In the genomic region with DNA sequence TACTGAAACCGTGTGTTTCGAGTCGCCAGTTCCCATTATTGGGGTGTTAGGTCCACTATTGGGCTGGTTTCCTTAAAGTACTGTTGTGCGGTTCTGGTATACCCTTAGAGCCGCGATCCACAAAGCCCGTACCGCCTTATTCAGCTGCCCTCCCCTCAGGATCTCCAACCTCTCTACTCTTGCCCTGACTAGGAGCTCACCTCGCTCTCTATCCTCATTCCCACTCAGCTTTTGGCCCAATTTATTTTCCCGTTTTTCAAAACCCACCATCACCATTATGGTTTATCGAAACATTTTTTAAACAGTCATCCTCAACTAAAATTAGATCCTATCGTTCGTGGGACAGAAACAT, we compare ENCODE assay signal across 9 cellular contexts. TPM values are rescaled to one million over a fixed set of nuclear protein-coding genes. Genes with fewer than 3 reads are reported as not detected.
DNase-seq lines count a peak whose midpoint lies in the region; ATAC-seq, FAIRE-seq and TF ChIP-seq lines count a peak whose summit lies in the region.
"Had no signal": no experiment of that assay in that cellular context is flagged by ENCODE, and none has a peak within 500 bp of the region (broad histone marks: within the 10 kb centered on the region; RNA-seq: fewer than 3 reads in every experiment).

No MANE protein-coding gene starts in this region.

- H3K27me3 Mint-ChIP-seq in activated naive CD4-positive, alpha-beta T cell treated with anti-CD3 and anti-CD28 coated beads, Interleukin-2, amount 10 ng/mL, durations not matched to agents 7 days and 5 days: no peaks in the 10 kb centered on the region

- TF ChIP-seq CTCF in K562 (IDR thresholded peaks at IDR 0.05 in 2 of 3, conservative IDR thresholded peaks at IDR 0.05 in 1 of 3; ENCODE audit: insufficient read depth in 2 of 3, low read depth in 1 of 3, low read length in 3 of 3) (no peak; a peak in 1 of 6 replicates), thyroid gland (IDR thresholded peaks at IDR 0.05) (no peak)

- POLR2A ChIA-PET in K562 (lab: Yijun Ruan, JAX): interaction anchor here (0.5 to 2.4 kb wide), 7 partner anchors 10 to 73 kb away, joined by 3 to 12 read pairs (median 3); no protein-coding TSS in a partner anchor

- H3K27me3 ChIP-seq in K562 (ENCODE audit: control insufficient read depth in 2 of 2, insufficient read depth in 2 of 2, low read length in 2 of 2): no peaks in the 10 kb centered on the region
- H3K27me3 ChIP-seq in thyroid gland: no peaks in the 10 kb centered on the region

- peak overlapping the region; percentile 82 for H2AFZ ChIP-seq in K562 (ENCODE audit: low read depth, low read length)

- in situ Hi-C loops in K562 (cut with MboI): loop anchor here (25.0 kb wide), 1 partner anchor 1278 kb away; no protein-coding TSS in a partner anchor

- WGBS in K562 (ENCODE audit: insufficient coverage, low coverage, missing lambda C conversion rate): 1% methylated on average over 12 of the region's 13 CpGs
- 1% methylated on average over 12 to 13 of the region's 13 CpGs for WGBS in thyroid gland, 2 donors

- H3K9ac ChIP-seq in K562 (ENCODE audit: insufficient read depth in 1 of 2, low read depth in 2 of 2, low read length in 2 of 2): peak overlapping the region; percentile 75 to 92

- no TSS peak for BruUV-seq in K562 (replicated peaks; lab: Mats Ljungman, UMichigan)

- H3K4me3 ChIP-seq in K562 (peak overlapping the region; percentile 51), thyroid gland (replicated peaks in 1 of 3) (peak overlapping the region; percentile 56 to 89 (median 62))

- DNase-seq in NCI-H2029 treated with DMSO at 0.1 percent for 48 hours (lab: John Stamatoyannopoulos, UW) (peak; percentile 67), NCI-H2029 (lab: John Stamatoyannopoulos, UW) (no peak), K562 (ENCODE audit: extremely low read depth in 1 of 4, low spot score in 3 of 4) (no peak), kidney tubule cell (ENCODE audit: low spot score) (peak; percentile 5), thyroid gland (peak in 1 of 2 donors; percentile 20)
- no peak for DNase-seq in activated naive CD4-positive, alpha-beta T cell treated with anti-CD3 and anti-CD28 coated beads, Interleukin-2, amount 10 ng/mL, durations not matched to agents 7 days and 5 days
- no peak for DNase-seq in activated CD4-positive, alpha-beta T cell treated with anti-CD3 and anti-CD28 coated beads, Interleukin-2, amount 50 U/mL, for 48 hours

- H3K36me3 ChIP-seq in K562 (ENCODE audit: control insufficient read depth, insufficient read depth, low read length): no peaks in the 10 kb centered on the region
- no peaks in the 10 kb centered on the region for H3K36me3 ChIP-seq in thyroid gland

- no peaks in the 10 kb centered on the region for H3K9me3 ChIP-seq in K562 (replicated peaks; ENCODE audit: control insufficient read depth, insufficient read depth, low read depth, low read length)
- H3K9me3 ChIP-seq in thyroid gland: no peaks in the 10 kb centered on the region

- no peak for TF ChIP-seq EP300 in K562 (IDR thresholded peaks at IDR 0.05; ENCODE audit: low read length)

- peaks cover 26% of the 10 kb centered on the region for H3K79me2 ChIP-seq in K562 (ENCODE audit: control insufficient read depth, insufficient read depth, low read length)

- peak; percentile 6 for FAIRE-seq in K562 (lab: Jason Lieb, UNC)

- H3K27ac ChIP-seq in K562 (ENCODE audit: extremely low read depth, low read depth, low read length): peak overlapping the region; percentile 93
- peak overlapping the region; percentile 80 to 87 (median 81) for H3K27ac ChIP-seq in thyroid gland
- H3K27ac ChIP-seq: C4-2B had no signal

- TF ChIP-seq RAD21 in K562 (CRISPR knock-in tag; conservative IDR thresholded peaks at IDR 0.05 in 1 of 2, IDR thresholded peaks at IDR 0.05 in 1 of 2): no peak

- H3K4me2 ChIP-seq in K562 (ENCODE audit: insufficient read depth, low read length): peak overlapping the region; percentile 89

- CTCF ChIA-PET in K562 (lab: Yijun Ruan, JAX; ENCODE audit: low intra/inter-chr PET ratio): no interaction called here
- CTCF ChIA-PET in activated naive CD4-positive, alpha-beta T cell treated with anti-CD3 and anti-CD28 coated beads, Interleukin-2, amount 10 ng/mL, durations not matched to agents 7 days and 5 days (lab: Charles Lee): no interaction called here

- H4K20me1 ChIP-seq in K562 (replicated peaks; ENCODE audit: control insufficient read depth, insufficient read depth, low read length): no peaks in the 10 kb centered on the region

- H3K4me3 Mint-ChIP-seq in activated naive CD4-positive, alpha-beta T cell treated with anti-CD3 and anti-CD28 coated beads, Interleukin-2, amount 10 ng/mL, durations not matched to agents 7 days and 5 days: no peak overlapping the region

- H3K4me1 Mint-ChIP-seq in activated naive CD4-positive, alpha-beta T cell treated with anti-CD3 and anti-CD28 coated beads, Interleukin-2, amount 10 ng/mL, durations not matched to agents 7 days and 5 days: no peaks in the 10 kb centered on the region

- no peak for TF ChIP-seq POLR2A in K562 (conservative IDR thresholded peaks at IDR 0.05)
- TF ChIP-seq POLR2A in thyroid gland (IDR thresholded peaks at IDR 0.05): no peak

- no peaks in the 10 kb centered on the region for H3K9me1 ChIP-seq in K562 (ENCODE audit: control insufficient read depth, insufficient read depth, low read length)

- 0 out of 3 replicates have a peak, but pooled peaks have one; percentile 0 for ATAC-seq in K562
- no peak for ATAC-seq in HG03432 (IDR thresholded peaks at IDR 0.05; ENCODE audit: unreplicated experiment)

- H3K4me1 ChIP-seq in K562 (replicated peaks in 1 of 2; ENCODE audit: control insufficient read depth in 2 of 2, insufficient read depth in 2 of 2, low read length in 2 of 2): peaks cover 3 to 4% of the 10 kb centered on the region in 2 experiments; a peak in 4 of 5 replicates
- H3K4me1 ChIP-seq in thyroid gland: peaks cover 0 to 5% of the 10 kb centered on the region in 2 donors

- no peak overlapping the region for H3K27ac Mint-ChIP-seq in activated naive CD4-positive, alpha-beta T cell treated with anti-CD3 and anti-CD28 coated beads, Interleukin-2, amount 10 ng/mL, durations not matched to agents 7 days and 5 days

- H3K36me3 Mint-ChIP-seq in activated naive CD4-positive, alpha-beta T cell treated with anti-CD3 and anti-CD28 coated beads, Interleukin-2, amount 10 ng/mL, durations not matched to agents 7 days and 5 days: no peaks in the 10 kb centered on the region

- no peaks in the 10 kb centered on the region for H3K9me3 Mint-ChIP-seq in activated naive CD4-positive, alpha-beta T cell treated with anti-CD3 and anti-CD28 coated beads, Interleukin-2, amount 10 ng/mL, durations not matched to agents 7 days and 5 days

- intact Hi-C loops in K562 (cut with micrococcal nuclease): loop anchor here (2.0 to 10.0 kb wide), 3 partner anchors 13 to 1273 kb away; no protein-coding TSS in a partner anchor
- intact Hi-C loops in thyroid gland (cut with DNase I): no loop called here

TF ChIP-seq in K562, 482 proteins besides CTCF, POLR2A, EP300 and RAD21 (continues in another document):
- TF ChIP-seq, protein P1, sequence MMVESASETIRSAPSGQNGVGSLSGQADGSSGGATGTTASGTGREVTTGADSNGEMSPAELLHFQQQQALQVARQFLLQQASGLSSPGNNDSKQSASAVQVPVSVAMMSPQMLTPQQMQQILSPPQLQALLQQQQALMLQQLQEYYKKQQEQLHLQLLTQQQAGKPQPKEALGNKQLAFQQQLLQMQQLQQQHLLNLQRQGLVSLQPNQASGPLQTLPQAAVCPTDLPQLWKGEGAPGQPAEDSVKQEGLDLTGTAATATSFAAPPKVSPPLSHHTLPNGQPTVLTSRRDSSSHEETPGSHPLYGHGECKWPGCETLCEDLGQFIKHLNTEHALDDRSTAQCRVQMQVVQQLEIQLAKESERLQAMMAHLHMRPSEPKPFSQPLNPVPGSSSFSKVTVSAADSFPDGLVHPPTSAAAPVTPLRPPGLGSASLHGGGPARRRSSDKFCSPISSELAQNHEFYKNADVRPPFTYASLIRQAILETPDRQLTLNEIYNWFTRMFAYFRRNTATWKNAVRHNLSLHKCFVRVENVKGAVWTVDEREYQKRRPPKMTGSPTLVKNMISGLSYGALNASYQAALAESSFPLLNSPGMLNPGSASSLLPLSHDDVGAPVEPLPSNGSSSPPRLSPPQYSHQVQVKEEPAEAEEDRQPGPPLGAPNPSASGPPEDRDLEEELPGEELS (CRISPR knock-in tag; IDR thresholded peaks at IDR 0.05; ENCODE audit: borderline replicate concordance): 0 out of 2 replicates have a peak, but pooled peaks have one; percentile 17
- no peak for TF ChIP-seq WHSC1 (IDR thresholded peaks at IDR 0.05; ENCODE audit: low read length)
- TF ChIP-seq, protein P2, sequence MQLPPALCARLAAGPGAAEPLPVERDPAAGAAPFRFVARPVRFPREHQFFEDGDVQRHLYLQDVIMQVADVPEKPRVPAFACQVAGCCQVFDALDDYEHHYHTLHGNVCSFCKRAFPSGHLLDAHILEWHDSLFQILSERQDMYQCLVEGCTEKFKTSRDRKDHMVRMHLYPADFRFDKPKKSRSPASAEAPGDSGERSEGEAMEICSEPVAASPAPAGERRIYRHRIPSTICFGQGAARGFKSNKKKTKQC (CRISPR knock-in tag; IDR thresholded peaks at IDR 0.05): 0 out of 2 replicates have a peak, but pooled peaks have one; percentile 37

RNA-seq across cellular contexts. Expression of a gene that starts 0.5 kb away (rescaled TPM):
- 19.5 and 42.2 TPM in 2 replicates for total RNA-seq in K562 (2011; cell fraction: chromatin; rRNA removed; ENCODE audit: low replicate concordance)
- total RNA-seq in K562 (2011; cell fraction: nucleolus; rRNA removed): 10.2 and 11.8 TPM in 2 replicates
- total RNA-seq in K562 (2011; cell fraction: nucleoplasm; rRNA removed): 23.3 and 36.9 TPM in 2 replicates
- total RNA-seq in K562 (2014; rRNA removed): 8.0 and 9.8 TPM in 2 replicates
- total RNA-seq in K562 (2014; rRNA removed; fragmentation: Illumina TruSeq; extraction: Trizol): 15.9 and 16.3 TPM in 2 replicates
- total RNA-seq in K562 (2015; rRNA removed; fragmentation: Illumina TruSeq; extraction: Trizol): 11.3 and 14.0 TPM in 2 replicates
- total RNA-seq in K562 (2021): 18.1 and 27.4 TPM in 2 replicates
- polyA plus RNA-seq in K562 (2011; rRNA removed): 15.8 and 16.2 TPM in 2 replicates
- polyA plus RNA-seq in K562 (2011; cell fraction: cytosol; rRNA removed): 12.6 and 14.8 TPM in 2 replicates
- 28.7 and 41.6 TPM in 2 replicates for polyA plus RNA-seq in K562 (2011; cell fraction: nucleus; rRNA removed)
- polyA plus RNA-seq in K562 (2012): 15.6 and 21.3 TPM in 2 replicates
- 21.1 and 23.1 TPM in 2 replicates for polyA plus RNA-seq in K562 (2014; fragmentation: Illumina TruSeq; extraction: Trizol)
- polyA plus RNA-seq in K562 (2014; fragmentation: Nextera tagmentation; extraction: Ambion mirVana): 1 to 10 TPM; 7.2 to 9.8 TPM
- polyA plus RNA-seq in K562 (2014; rRNA removed): 10.5 and 12.0 TPM in 2 replicates
- polyA minus RNA-seq in K562 (2011; rRNA and poly(A)+ RNA removed): 20.5 and 28.2 TPM in 2 replicates
- polyA minus RNA-seq in K562 (2011; cell fraction: cytosol; rRNA and poly(A)+ RNA removed): 5.4 and 7.4 TPM in 2 replicates
- polyA minus RNA-seq in K562 (2011; cell fraction: nucleus; rRNA and poly(A)+ RNA removed): 16.8 and 35.5 TPM in 2 replicates
- 10 to 100 TPM in 1 of 4 donors, 1 to 10 TPM in 3; 5.9 to 18.6 (median 9.4) TPM for total RNA-seq in thyroid gland

Comparison
In these comparisons a context has a peak if more than half of its experiments do, and no peak if none do; other contexts are left out.
1. DNase-seq: peak in NCI-H2029 treated with DMSO at 0.1 percent for 48 hours (single experiment) and kidney tubule cell (single experiment); none in NCI-H2029 (single experiment), K562 (0 of 4), activated naive CD4-positive, alpha-beta T cell treated with anti-CD3 and anti-CD28 coated beads, Interleukin-2, amount 10 ng/mL, durations not matched to agents 7 days and 5 days (single experiment) and activated CD4-positive, alpha-beta T cell treated with anti-CD3 and anti-CD28 coated beads, Interleukin-2, amount 50 U/mL, for 48 hours (0 of 2).